25 cellular contexts compared by ENCODE assay signal in genomic region chr4:153342751-153343552, GRCh38. TPM values are rescaled to one million over a fixed set of nuclear protein-coding genes. Genes with fewer than 3 reads are reported as not detected.
DNase-seq lines count a peak whose midpoint lies in the region; ATAC-seq and TF ChIP-seq lines count a peak whose summit lies in the region.
"Had no signal": no experiment of that assay in that cellular context is flagged by ENCODE, and none has a peak within 500 bp of the region (broad histone marks: within the 10 kb centered on the region; RNA-seq: fewer than 3 reads in every experiment).

No MANE protein-coding gene starts in this region.

- CTCF ChIA-PET in OCI-LY7 (lab: Charles Lee; ENCODE audit: unreplicated experiment), result interaction anchor here (0.7 to 1.6 kb wide), 2 partner anchors 124 to 232 kb away, joined by 3 to 4 read pairs; no protein-coding TSS in a partner anchor

- POLR2A ChIA-PET in OCI-LY7 (lab: Charles Lee), result interaction anchor here (0.6 to 2.3 kb wide), 20 partner anchors 11 to 1207 kb away, joined by 3 to 16 read pairs (median 5); no protein-coding TSS in a partner anchor

- H3K4me2 ChIP-seq in OCI-LY7 (ENCODE audit: low read length), result peak overlapping the region; percentile 94

- H3K27me3 Mint-ChIP-seq in stimulated activated naive CD8-positive, alpha-beta T cell treated with anti-CD3 and anti-CD28 coated beads, Interleukin-15, Interleukin-2, amounts not matched to agents 100 ng/mL and 50 ng/mL, for 24 hours, result peaks cover 17% of the 10 kb centered on the region
- H3K27me3 Mint-ChIP-seq in naive B cell, result no peaks in the 10 kb centered on the region

- H3K79me2 ChIP-seq in OCI-LY7 (ENCODE audit: insufficient read depth, low read depth, low read length), result peaks cover 45% of the 10 kb centered on the region

- H3K9me3 Mint-ChIP-seq in stimulated activated naive CD8-positive, alpha-beta T cell treated with anti-CD3 and anti-CD28 coated beads, Interleukin-15, Interleukin-2, amounts not matched to agents 100 ng/mL and 50 ng/mL, for 24 hours, result no peaks in the 10 kb centered on the region
- H3K9me3 Mint-ChIP-seq in naive B cell, result no peaks in the 10 kb centered on the region
- H3K9me3 Mint-ChIP-seq: activated T-helper 2 cell treated with anti-CD3 and anti-CD28 coated beads, Interferon-gamma antibody, Interleukin-2, Interleukin-4, amounts not matched to agents 10 μg/mL and 5 μg/mL and 100 μg/mL, durations not matched to agents 14 hours and 24 hours and 36 hours; central memory CD8-positive, alpha-beta T cell; dendritic cell treated with granulocyte-macrophage colony-stimulating factor and Interleukin-4, amounts not matched to agents 40 ng/mL and 50 ng/mL, for 4 days had no signal

- no peak for DNase-seq in stimulated activated naive CD8-positive, alpha-beta T cell treated with anti-CD3 and anti-CD28 coated beads, Interleukin-15, Interleukin-2, amounts not matched to agents 100 U/mL and 50 U/mL, for 24 hours
- DNase-seq in OCI-LY7 (ENCODE audit: low spot score) (peak; percentile 60), naive B cell (no peak)
- DNase-seq in stimulated activated naive CD4-positive, alpha-beta T cell (lab: John Stamatoyannopoulos, UW), result no peak
- DNase-seq: activated CD4-positive, alpha-beta T cell treated with anti-CD3 and anti-CD28 coated beads for 48 hours; activated CD8-positive, alpha-beta memory T cell treated with anti-CD3 and anti-CD28 coated beads, Interleukin-2, amount 10 ng/mL, durations not matched to agents 7 days and 5 days; esophagus squamous epithelium; foreskin melanocyte; GM23248; NCI-H146; NCI-H446; nucleus accumbens; OCI-M1; SK-N-SH; upper lobe of left lung had no signal

- H3K4me1 Mint-ChIP-seq in stimulated activated naive CD8-positive, alpha-beta T cell treated with anti-CD3 and anti-CD28 coated beads, Interleukin-15, Interleukin-2, amounts not matched to agents 100 ng/mL and 50 ng/mL, for 24 hours (ENCODE audit: low read depth), result peaks cover 27% of the 10 kb centered on the region
- peaks cover 27 to 45% (median 40%) of the 10 kb centered on the region in 3 donors for H3K4me1 Mint-ChIP-seq in naive B cell
- H3K4me1 Mint-ChIP-seq: central memory CD8-positive, alpha-beta T cell had no signal

- peak overlapping the region; percentile 55; the same call in 1 of the 2 replicates for H2AFZ ChIP-seq in OCI-LY7 (ENCODE audit: low read length)

- TF ChIP-seq CTCF in OCI-LY7 (conservative IDR thresholded peaks at IDR 0.05; ENCODE audit: low read length), result peak; percentile 52; the same call in 1 of the 2 replicates

- intact Hi-C loops in OCI-LY7 (cut with micrococcal nuclease; ENCODE audit: unreplicated experiment), result loop anchor here (5.0 kb wide), 1 partner anchor 409 kb away; no protein-coding TSS in a partner anchor

- ATAC-seq in stimulated activated naive CD8-positive, alpha-beta T cell treated with anti-CD3 and anti-CD28 coated beads, Interleukin-15, Interleukin-2, amounts not matched to agents 100 U/mL and 50 U/mL, for 24 hours, result no peak
- ATAC-seq in naive B cell (ENCODE audit: low read depth in 2 of 2), result no peak
- ATAC-seq in GM21737 (IDR thresholded peaks at IDR 0.05; ENCODE audit: unreplicated experiment), result no peak
- ATAC-seq in HG03097 (IDR thresholded peaks at IDR 0.05; ENCODE audit: low FRiP score, unreplicated experiment), result no peak
- ATAC-seq: activated CD8-positive, alpha-beta memory T cell treated with anti-CD3 and anti-CD28 coated beads, Interleukin-2, amount 10 ng/mL, durations not matched to agents 7 days and 5 days had no signal

- H3K27ac ChIP-seq in OCI-LY7 (ENCODE audit: low read depth, low read length, poor library complexity, severe bottlenecking), result peak overlapping the region; percentile 100
- H3K27ac ChIP-seq: C4-2B, esophagus squamous epithelium, GM23248, KMS-11, upper lobe of left lung, VCaP had no signal

- H4K20me1 ChIP-seq in OCI-LY7 (ENCODE audit: insufficient read depth, low read length), result no peaks in the 10 kb centered on the region

- peaks cover 5% of the 10 kb centered on the region; the same call in 1 of the 2 replicates for H3K36me3 ChIP-seq in OCI-LY7 (ENCODE audit: insufficient read depth, low read length)
- H3K36me3 ChIP-seq: esophagus squamous epithelium, upper lobe of left lung had no signal

- no TSS peak for BruUV-seq in OCI-LY7 (replicated peaks; lab: Mats Ljungman, UMichigan)

- H3K36me3 Mint-ChIP-seq in stimulated activated naive CD8-positive, alpha-beta T cell treated with anti-CD3 and anti-CD28 coated beads, Interleukin-15, Interleukin-2, amounts not matched to agents 100 ng/mL and 50 ng/mL, for 24 hours (ENCODE audit: low read depth), result peaks cover 6% of the 10 kb centered on the region
- H3K36me3 Mint-ChIP-seq in naive B cell, result no peaks in the 10 kb centered on the region

- H3K9me3 ChIP-seq in OCI-LY7 (ENCODE audit: low read length), result no peaks in the 10 kb centered on the region
- H3K9me3 ChIP-seq: esophagus squamous epithelium, SK-N-SH, upper lobe of left lung had no signal

- peak overlapping the region; percentile 87 for H3K4me3 ChIP-seq in OCI-LY7 (ENCODE audit: low read depth, low read length, poor library complexity, severe bottlenecking)
- H3K4me3 ChIP-seq: esophagus squamous epithelium, lung, upper lobe of left lung had no signal

- H3K4me3 Mint-ChIP-seq in stimulated activated naive CD8-positive, alpha-beta T cell treated with anti-CD3 and anti-CD28 coated beads, Interleukin-15, Interleukin-2, amounts not matched to agents 100 ng/mL and 50 ng/mL, for 24 hours, result peak overlapping the region; percentile 31
- peak overlapping the region in 7 of 8 donors; percentile 22 to 91 (median 57) for H3K4me3 Mint-ChIP-seq in naive B cell
- H3K4me3 Mint-ChIP-seq: activated CD8-positive, alpha-beta memory T cell treated with anti-CD3 and anti-CD28 coated beads, Interleukin-2, amount 10 ng/mL, durations not matched to agents 7 days and 5 days; dendritic cell treated with granulocyte-macrophage colony-stimulating factor and Interleukin-4, amounts not matched to agents 40 ng/mL and 50 ng/mL, for 4 days had no signal

- no peaks in the 10 kb centered on the region for H3K9me2 ChIP-seq in OCI-LY7 (ENCODE audit: insufficient read depth, low read length)
- H3K9me2 ChIP-seq: SK-N-SH had no signal

- H3K4me1 ChIP-seq in OCI-LY7 (ENCODE audit: insufficient read depth, low read length, poor library complexity, severe bottlenecking), result peaks cover 66% of the 10 kb centered on the region

- no peak overlapping the region for H3K27ac Mint-ChIP-seq in stimulated activated naive CD8-positive, alpha-beta T cell treated with anti-CD3 and anti-CD28 coated beads, Interleukin-15, Interleukin-2, amounts not matched to agents 100 ng/mL and 50 ng/mL, for 24 hours
- H3K27ac Mint-ChIP-seq in naive B cell, result no peak overlapping the region
- H3K27ac Mint-ChIP-seq: activated CD8-positive, alpha-beta memory T cell treated with anti-CD3 and anti-CD28 coated beads, Interleukin-2, amount 10 ng/mL, durations not matched to agents 7 days and 5 days; activated T-helper 2 cell treated with anti-CD3 and anti-CD28 coated beads, Interferon-gamma antibody, Interleukin-2, Interleukin-4, amounts not matched to agents 10 μg/mL and 5 μg/mL and 100 μg/mL, durations not matched to agents 14 hours and 24 hours and 36 hours; dendritic cell treated with granulocyte-macrophage colony-stimulating factor and Interleukin-4, amounts not matched to agents 40 ng/mL and 50 ng/mL, for 4 days had no signal

RNA-seq across cellular contexts. Expression of gene MND1, which starts 1.5 kb away (rescaled TPM):
- 59.4 and 67.9 TPM in 2 replicates for total RNA-seq in OCI-LY7 (2014; rRNA removed; shearing (Covaris generic))
- total RNA-seq in OCI-LY7 (2022), result 101 and 122 TPM in 2 replicates
- under 1 TPM in 2 of 6 donors, not detected in 4; 0.31 to 0.78 TPM for polyA plus RNA-seq in naive B cell (ENCODE audit: low read depth in 6 of 6)
